ENCODE assay signal across 23 cellular contexts in genomic region chr9:90169490-90169889, GRCh38.
DNase-seq lines count a peak whose midpoint lies in the region; ATAC-seq, FAIRE-seq and TF ChIP-seq lines count a peak whose summit lies in the region.
"Had no signal": no experiment of that assay in that cellular context is flagged by ENCODE, and none has a peak within 500 bp of the region (broad histone marks: within the 10 kb centered on the region; RNA-seq: fewer than 3 reads in every experiment).

No MANE protein-coding gene starts in this region.

- H3K27me3 Mint-ChIP-seq in type B pancreatic cell = peaks cover 2% of the 10 kb centered on the region

- H3K27ac Mint-ChIP-seq in type B pancreatic cell = peak overlapping the region; percentile 1
- H3K27ac Mint-ChIP-seq: activated CD4-positive, alpha-beta T cell treated with anti-CD3 and anti-CD28 coated beads, Interleukin-2, amount 10 ng/mL, durations not matched to agents 24 days and 14 days; activated naive CD4-positive, alpha-beta T cell treated with anti-CD3 and anti-CD28 coated beads, Interleukin-2, amount 50 U/mL, for 72 hours; activated T-helper 17 cell treated with anti-CD3 and anti-CD28 coated beads, Interleukin-2, amount 50 U/mL, for 72 hours; immature natural killer cell had no signal

- FAIRE-seq in islet of Langerhans (lab: Jason Lieb, UNC) (peak; percentile 58), urothelium cell line (lab: Jason Lieb, UNC) (no peak)
- FAIRE-seq: A204.1, GM12892 had no signal

- peaks cover 5% of the 10 kb centered on the region for H3K4me1 Mint-ChIP-seq in type B pancreatic cell (ENCODE audit: unreplicated experiment)
- H3K4me1 Mint-ChIP-seq: activated CD4-positive, alpha-beta T cell treated with anti-CD3 and anti-CD28 coated beads, Interleukin-2, amount 10 ng/mL, durations not matched to agents 24 days and 14 days; activated T-helper 17 cell treated with anti-CD3 and anti-CD28 coated beads, Interleukin-2, amount 50 U/mL, for 72 hours; immature natural killer cell had no signal

- H3K4me3 Mint-ChIP-seq in type B pancreatic cell = no peak overlapping the region
- H3K4me3 Mint-ChIP-seq: activated CD4-positive, alpha-beta T cell treated with anti-CD3 and anti-CD28 coated beads, Interleukin-2, amount 10 ng/mL, durations not matched to agents 24 days and 14 days; activated T-helper 17 cell treated with anti-CD3 and anti-CD28 coated beads, Interleukin-2, amount 50 U/mL, for 72 hours; immature natural killer cell had no signal

- no peak for TF ChIP-seq CTCF in type B pancreatic cell (conservative IDR thresholded peaks at IDR 0.05)

- peaks cover 12% of the 10 kb centered on the region for H3K9me3 Mint-ChIP-seq in type B pancreatic cell

- peak; percentile 10 for DNase-seq in NCI-H146 (lab: John Stamatoyannopoulos, UW)
- no peak for DNase-seq in NCI-H146 treated with DMSO at 0.1 percent for 48 hours (lab: John Stamatoyannopoulos, UW; ENCODE audit: unreplicated experiment)
- DNase-seq in NCI-H345 treated with DMSO at 0.1 percent for 48 hours (lab: John Stamatoyannopoulos, UW; ENCODE audit: unreplicated experiment) = peak; percentile 83
- DNase-seq in type B pancreatic cell (ENCODE audit: extremely low spot score, unreplicated experiment) = no peak
- no peak for DNase-seq in urothelium cell line (ENCODE audit: low spot score)
- DNase-seq: activated CD4-positive, alpha-beta T cell treated with anti-CD3 and anti-CD28 coated beads, Interleukin-2, amount 10 ng/mL, durations not matched to agents 24 days and 14 days; aorta; caudate nucleus; heart right ventricle; immature natural killer cell; NCI-H446 treated with DMSO at 0.1 percent for 48 hours; spleen; stimulated activated CD4-positive, alpha-beta T cell treated with anti-CD3 and anti-CD28 coated beads, Interleukin-4, amount 100 ng/mL, for 1 hour; stimulated activated naive CD4-positive, alpha-beta T cell treated with Interleukin-2 at 50 U/mL for 16 hours; T-helper 2 cell; tibial artery had no signal

- ATAC-seq in HG03469 (IDR thresholded peaks at IDR 0.05; ENCODE audit: unreplicated experiment) = no peak
- ATAC-seq in HG02759 (IDR thresholded peaks at IDR 0.05; ENCODE audit: unreplicated experiment) = no peak
- ATAC-seq: activated naive CD4-positive, alpha-beta T cell treated with anti-CD3 and anti-CD28 coated beads, Interleukin-2, amount 50 U/mL, for 72 hours; activated T-helper 17 cell treated with anti-CD3 and anti-CD28 coated beads, Interleukin-2, amount 50 U/mL, for 72 hours; heart right ventricle had no signal

- no peaks in the 10 kb centered on the region for H3K36me3 Mint-ChIP-seq in type B pancreatic cell
- H3K36me3 Mint-ChIP-seq: immature natural killer cell had no signal

Comparison
In these comparisons a context has a peak if more than half of its experiments do, and no peak if none do; other contexts are left out.
1. DNase-seq: peak in NCI-H146 (single experiment) and NCI-H345 treated with DMSO at 0.1 percent for 48 hours (single experiment); none in NCI-H146 treated with DMSO at 0.1 percent for 48 hours (single experiment), type B pancreatic cell (single experiment) and urothelium cell line (single experiment).